9 cellular contexts compared by ENCODE assay signal in the genomic region with DNA sequence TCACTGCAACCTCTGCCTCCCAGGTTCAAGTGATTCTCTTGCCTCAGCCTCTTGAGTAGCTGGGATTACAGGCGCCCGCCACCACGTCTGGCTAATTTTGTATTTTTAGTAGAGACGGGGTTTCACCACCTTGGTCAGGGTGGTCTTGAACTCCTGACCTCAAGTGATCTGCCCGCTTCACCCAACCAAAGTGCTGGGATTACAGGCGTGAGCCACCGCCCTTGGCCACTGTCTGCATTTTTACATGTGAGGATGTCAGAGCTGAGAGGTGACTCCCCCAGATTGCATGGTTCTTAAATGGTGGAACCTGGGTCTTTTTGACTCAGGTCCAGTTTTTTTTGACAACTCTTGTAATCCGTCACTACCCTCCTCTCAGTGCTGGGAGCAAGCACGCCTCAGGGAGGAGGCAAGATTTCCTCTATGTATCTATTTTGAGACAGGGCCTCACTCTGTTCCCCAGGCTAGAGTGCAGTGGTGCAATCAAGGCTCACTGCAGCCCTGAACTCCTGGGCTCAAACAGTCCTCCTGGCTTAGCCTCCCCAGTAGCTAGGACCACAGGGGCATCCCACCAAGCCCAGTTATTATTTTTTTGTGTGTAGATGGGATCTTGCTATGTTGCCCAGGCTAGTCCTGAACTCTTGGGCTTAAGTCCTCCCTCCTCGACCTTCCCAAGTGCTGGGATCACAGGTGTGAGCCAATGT. TPM values are rescaled to one million over a fixed set of nuclear protein-coding genes. Genes with fewer than 3 reads are reported as not detected.
DNase-seq lines count a peak whose midpoint lies in the region; ATAC-seq and TF ChIP-seq lines count a peak whose summit lies in the region.
"Had no signal": no experiment of that assay in that cellular context is flagged by ENCODE, and none has a peak within 500 bp of the region (broad histone marks: within the 10 kb centered on the region; RNA-seq: fewer than 3 reads in every experiment).

No MANE protein-coding gene starts in this region.

- no peaks in the 10 kb centered on the region for H3K27me3 Mint-ChIP-seq in dendritic cell treated with granulocyte-macrophage colony-stimulating factor and Interleukin-4, amounts not matched to agents 40 ng/mL and 50 ng/mL, for 4 days
- H3K27me3 Mint-ChIP-seq in neural progenitor cell (ENCODE audit: insufficient read depth, low read depth): peaks cover 2% of the 10 kb centered on the region

- H3K27me3 ChIP-seq in BLaER1: no peaks in the 10 kb centered on the region
- H3K27me3 ChIP-seq in Loucy (ENCODE audit: insufficient read depth, low read length, poor library complexity, severe bottlenecking): peaks cover 6% of the 10 kb centered on the region
- H3K27me3 ChIP-seq in neural progenitor cell: no peaks in the 10 kb centered on the region

- DNase-seq in neural progenitor cell (ENCODE audit: low spot score) (no peak), omental fat pad (ENCODE audit: low spot score) (no peak), NCI-H524 (lab: John Stamatoyannopoulos, UW) (no peak), activated gamma-delta T cell treated with Interleukin-2 at 50 U/mL for 16 hours (no peak)
- DNase-seq: KG1 had no signal

- intact Hi-C loops in dendritic cell treated with granulocyte-macrophage colony-stimulating factor and Interleukin-4, amounts not matched to agents 40 ng/mL and 50 ng/mL, for 4 days (cut with micrococcal nuclease): no loop called here

- H3K4me3 ChIP-seq in BLaER1 (no peak overlapping the region), Loucy (ENCODE audit: low read length, poor library complexity, severe bottlenecking) (peak overlapping the region; percentile 100), neural progenitor cell (peak overlapping the region; percentile 91)

- peaks cover 90% of the 10 kb centered on the region for H3K36me3 Mint-ChIP-seq in dendritic cell treated with granulocyte-macrophage colony-stimulating factor and Interleukin-4, amounts not matched to agents 40 ng/mL and 50 ng/mL, for 4 days (ENCODE audit: low read depth)
- H3K36me3 Mint-ChIP-seq in neural progenitor cell: peaks cover 23% of the 10 kb centered on the region

- H2AFZ ChIP-seq in Loucy (ENCODE audit: low read length) (no peak overlapping the region), neural progenitor cell (replicated peaks) (no peak overlapping the region)

- peak overlapping the region; percentile 94 for H3K27ac Mint-ChIP-seq in dendritic cell treated with granulocyte-macrophage colony-stimulating factor and Interleukin-4, amounts not matched to agents 40 ng/mL and 50 ng/mL, for 4 days
- H3K27ac Mint-ChIP-seq in neural progenitor cell: peak overlapping the region; percentile 99

- H3K79me2 ChIP-seq in Loucy (ENCODE audit: insufficient read depth, low read length) (peaks cover 50% of the 10 kb centered on the region), neural progenitor cell (ENCODE audit: low read depth) (peaks cover 45% of the 10 kb centered on the region)

- H3K27ac ChIP-seq in BLaER1 (peak overlapping the region; percentile 97), neural progenitor cell (peak overlapping the region; percentile 92)

- H3K9me2 ChIP-seq in Loucy (replicated peaks; ENCODE audit: low read depth, low read length): no peaks in the 10 kb centered on the region

- ATAC-seq in omental fat pad (ENCODE audit: low FRiP score): no peak
- no peak for ATAC-seq in GM21717 (IDR thresholded peaks at IDR 0.05; ENCODE audit: unreplicated experiment)

- no peaks in the 10 kb centered on the region for H3K9me3 Mint-ChIP-seq in dendritic cell treated with granulocyte-macrophage colony-stimulating factor and Interleukin-4, amounts not matched to agents 40 ng/mL and 50 ng/mL, for 4 days
- H3K9me3 Mint-ChIP-seq in neural progenitor cell: no peaks in the 10 kb centered on the region

- no peaks in the 10 kb centered on the region for H3K9me3 ChIP-seq in BLaER1
- H3K9me3 ChIP-seq in Loucy (ENCODE audit: insufficient read depth, low read depth, low read length): no peaks in the 10 kb centered on the region
- no peaks in the 10 kb centered on the region for H3K9me3 ChIP-seq in neural progenitor cell (ENCODE audit: low read depth)

- H3K4me1 Mint-ChIP-seq in dendritic cell treated with granulocyte-macrophage colony-stimulating factor and Interleukin-4, amounts not matched to agents 40 ng/mL and 50 ng/mL, for 4 days (ENCODE audit: low read depth): peaks cover 56% of the 10 kb centered on the region
- H3K4me1 Mint-ChIP-seq in neural progenitor cell: peaks cover 35% of the 10 kb centered on the region

- H3K4me3 Mint-ChIP-seq in dendritic cell treated with granulocyte-macrophage colony-stimulating factor and Interleukin-4, amounts not matched to agents 40 ng/mL and 50 ng/mL, for 4 days: peak overlapping the region; percentile 97
- H3K4me3 Mint-ChIP-seq in neural progenitor cell: peak overlapping the region; percentile 99

- TF ChIP-seq CTCF in Loucy (conservative IDR thresholded peaks at IDR 0.05; ENCODE audit: low read length): no peak
- no peak for TF ChIP-seq CTCF in neural progenitor cell (IDR thresholded peaks at IDR 0.05)
- TF ChIP-seq CTCF in omental fat pad (IDR thresholded peaks at IDR 0.05): no peak

- H3K4me2 ChIP-seq in BLaER1 (peak overlapping the region; percentile 78), Loucy (ENCODE audit: low read depth, low read length, poor library complexity, severe bottlenecking) (peak overlapping the region; percentile 94), neural progenitor cell (peak overlapping the region; percentile 66)

- H3F3A ChIP-seq in Loucy (ENCODE audit: low read depth): no peaks in the 10 kb centered on the region
- peaks cover 39% of the 10 kb centered on the region for H3F3A ChIP-seq in neural progenitor cell (ENCODE audit: low read depth)

- peaks cover 46% of the 10 kb centered on the region for H3K4me1 ChIP-seq in BLaER1
- H3K4me1 ChIP-seq in Loucy (ENCODE audit: insufficient read depth, low read length, poor library complexity, severe bottlenecking): peaks cover 31% of the 10 kb centered on the region
- H3K4me1 ChIP-seq in neural progenitor cell: peaks cover 22% of the 10 kb centered on the region

- H4K20me1 ChIP-seq in BLaER1 (peaks cover 36% of the 10 kb centered on the region), Loucy (ENCODE audit: insufficient read depth, low read length, poor library complexity, severe bottlenecking) (peaks cover 34% of the 10 kb centered on the region), neural progenitor cell (ENCODE audit: low read depth) (peaks cover 36% of the 10 kb centered on the region)

- H3K9ac ChIP-seq in BLaER1 (no peak overlapping the region), Loucy (ENCODE audit: low read depth, low read length, poor library complexity, severe bottlenecking) (peak overlapping the region; percentile 96), neural progenitor cell (no peak overlapping the region)

- H3K36me3 ChIP-seq in BLaER1 (peaks cover 78% of the 10 kb centered on the region), Loucy (ENCODE audit: insufficient read depth, low read length) (peaks cover 7% of the 10 kb centered on the region; the same call in 1 of the 2 replicates), neural progenitor cell (peaks cover 7% of the 10 kb centered on the region)

RNA-seq across cellular contexts. Expression of a gene that starts 1.2 kb away (rescaled TPM):
- total RNA-seq in neural progenitor cell (ENCODE audit: low replicate concordance) (60.4 and 108 TPM in 2 replicates), omental fat pad (10 to 100 TPM; 44.9 to 87.3 (median 60.9) TPM)

RNA-seq across cellular contexts. Expression of a gene that starts 6.6 kb away (rescaled TPM):
- total RNA-seq in neural progenitor cell (ENCODE audit: low replicate concordance) (14.9 and 49.5 TPM in 2 replicates), omental fat pad (10 to 100 TPM; 48.7 to 71.3 (median 53.0) TPM)

RNA-seq across cellular contexts. Expression of a gene that starts 15.8 kb away (rescaled TPM):
- 4.0 TPM in 1 of 2 replicates, not detected in the other for total RNA-seq in neural progenitor cell (ENCODE audit: low replicate concordance)
- 1 to 10 TPM; 4.7 to 8.0 (median 7.3) TPM for total RNA-seq in omental fat pad

RNA-seq across cellular contexts. Expression of a gene that starts 21.2 kb away (rescaled TPM):
- 3.5 and 18.6 TPM in 2 replicates for total RNA-seq in neural progenitor cell (ENCODE audit: low replicate concordance)
- 10 to 100 TPM in 3 of 4 donors, 1 to 10 TPM in 1; 9.6 to 29.0 (median 13.3) TPM for total RNA-seq in omental fat pad

RNA-seq across cellular contexts. Expression of a gene that starts 21.9 kb away (rescaled TPM):
- total RNA-seq in neural progenitor cell (ENCODE audit: low replicate concordance): 0.90 TPM in 1 of 2 replicates, not detected in the other
- under 1 TPM; 0.50 to 0.96 (median 0.73) TPM for total RNA-seq in omental fat pad
